Comparison of ENCODE assay signal across 26 cellular contexts in genomic region chr6:106156413-106156812, GRCh38.
"Had no signal": no experiment of that assay in that cellular context is flagged by ENCODE, and none has a peak within 500 bp of the region (broad histone marks: within the 10 kb centered on the region; RNA-seq: fewer than 3 reads in every experiment).

No MANE protein-coding gene starts in this region.

- H3K9me3 ChIP-seq: adrenal gland, SJCRH30 had no signal

- H3K27ac ChIP-seq: adrenal gland, RWPE1, SJCRH30 had no signal

- ATAC-seq: activated CD8-positive, alpha-beta T cell treated with anti-CD3 and anti-CD28 coated beads, Interleukin-2, amount 10 ng/mL, durations not matched to agents 7 days and 5 days; Panc1; WTC11 had no signal

- H3K27me3 ChIP-seq: adrenal gland, SJCRH30 had no signal

- DNase-seq: activated CD4-positive, alpha-beta T cell treated with anti-CD3 and anti-CD28 coated beads for 48 hours; activated CD4-positive, alpha-beta T cell treated with anti-CD3 and anti-CD28 coated beads, Interleukin-2, amount 50 U/mL, for 4 hours; activated CD4-positive, CD25-positive, alpha-beta regulatory T cell treated with anti-CD3 and anti-CD28 coated beads, Interleukin-2, amount 50 U/mL, for 72 hours; activated CD8-positive, alpha-beta memory T cell treated with anti-CD3 and anti-CD28 coated beads, Interleukin-2, amount 50 U/mL, for 48 hours; activated CD8-positive, alpha-beta T cell treated with anti-CD3 and anti-CD28 coated beads, Interleukin-2, amount 10 ng/mL, durations not matched to agents 7 days and 5 days; activated naive CD4-positive, alpha-beta T cell treated with anti-CD3 and anti-CD28 coated beads, Interleukin-2, amount 50 U/mL, for 16 hours; activated naive CD8-positive, alpha-beta T cell treated with anti-CD3 and anti-CD28 coated beads, Interleukin-2, amount 10 ng/mL, durations not matched to agents 7 days and 5 days; activated T-cell treated with anti-CD3 and anti-CD28 coated beads, Interleukin-2, amount 50 U/mL, for 1 hour; adrenal gland; anterior cingulate cortex; central memory CD4-positive, alpha-beta T cell; Kasumi-1; NCI-H1092; NCI-H1417; NCI-H2029; NCI-H345; NCI-H510A; NCI-H526 treated with DMSO at 0.1 percent for 48 hours; NCI-H82; NK-92 treated with Interleukin-12 subunit alpha and Interleukin-12 subunit beta, amount 100 ng/mL, for 24 hours; OCI-M1; Right ventricle myocardium superior; SJCRH30 had no signal

- H3K4me1 ChIP-seq: adrenal gland had no signal

- H3K36me3 ChIP-seq: adrenal gland, SJCRH30 had no signal

- H3K4me3 ChIP-seq: adrenal gland, SJCRH30 had no signal
